In genomic region chr1:98903261-98903660, GRCh38 we compare ENCODE assay signal across 14 cellular contexts.
DNase-seq lines count a peak whose midpoint lies in the region; ATAC-seq, FAIRE-seq and TF ChIP-seq lines count a peak whose summit lies in the region.
"Had no signal": no experiment of that assay in that cellular context is flagged by ENCODE, and none has a peak within 500 bp of the region (broad histone marks: within the 10 kb centered on the region; RNA-seq: fewer than 3 reads in every experiment).

No MANE protein-coding gene starts in this region.

- TF ChIP-seq POLR2A in breast epithelium (IDR thresholded peaks at IDR 0.05), result no peak

- H3K9me3 ChIP-seq in breast epithelium, result no peaks in the 10 kb centered on the region
- H3K9me3 ChIP-seq in astrocyte (ENCODE audit: insufficient read depth, low read depth, low read length), result no peaks in the 10 kb centered on the region
- no peaks in the 10 kb centered on the region for H3K9me3 ChIP-seq in ascending aorta

- H3K4me1 Mint-ChIP-seq in MCF 10A (ENCODE audit: insufficient read depth, unreplicated experiment), result peaks cover 17% of the 10 kb centered on the region
- no peaks in the 10 kb centered on the region for H3K4me1 Mint-ChIP-seq in astrocyte (ENCODE audit: low read depth, unreplicated experiment)
- H3K4me1 Mint-ChIP-seq: activated B cell treated with CpG ODN at 0.5 μM for 24 hours had no signal

- H3K27me3 ChIP-seq in breast epithelium (no peaks in the 10 kb centered on the region), astrocyte (ENCODE audit: insufficient read depth, low read length) (no peaks in the 10 kb centered on the region), ascending aorta (no peaks in the 10 kb centered on the region)

- POLR2A ChIA-PET in MCF 10A (lab: Yijun Ruan, JAX), result interaction anchor here (1.0 to 2.3 kb wide), 2 partner anchors 17 to 88 kb away, joined by 3 to 6 read pairs; no protein-coding TSS in a partner anchor

- no peak overlapping the region for H2AFZ ChIP-seq in astrocyte (ENCODE audit: low read depth, low read length)

- no peaks in the 10 kb centered on the region for H3K36me3 ChIP-seq in breast epithelium
- no peaks in the 10 kb centered on the region for H3K36me3 ChIP-seq in astrocyte (ENCODE audit: insufficient read depth, low read length)
- H3K36me3 ChIP-seq in ascending aorta, result no peaks in the 10 kb centered on the region

- H3K9me3 Mint-ChIP-seq in MCF 10A (ENCODE audit: unreplicated experiment) (no peaks in the 10 kb centered on the region), astrocyte (ENCODE audit: unreplicated experiment) (no peaks in the 10 kb centered on the region)
- H3K9me3 Mint-ChIP-seq: activated B cell treated with CpG ODN at 0.5 μM for 24 hours; activated T-cell treated with anti-CD3 and anti-CD28 coated beads, Interleukin-2, amount 50 U/mL, for 4 hours; stimulated activated naive B cell treated with anti-CD40 and anti-IgM and Interleukin-4, amounts not matched to agents 10 μg/mL and 1 μg/mL and 100 μg/mL, for 72 hours had no signal

- intact Hi-C loops in MCF 10A (cut with micrococcal nuclease), result no loop called here
- intact Hi-C loops in breast epithelium (cut with DNase I; ENCODE audit: low total_unique reads), result no loop called here
- intact Hi-C loops in ascending aorta (cut with DNase I), result no loop called here

- FAIRE-seq in astrocyte (lab: Jason Lieb, UNC), result peak; percentile 55

- H3K79me2 ChIP-seq in astrocyte (ENCODE audit: insufficient read depth, low read length), result no peaks in the 10 kb centered on the region

- no peaks in the 10 kb centered on the region for H4K20me1 ChIP-seq in astrocyte (ENCODE audit: insufficient read depth, low read length)

- H3K27ac ChIP-seq in breast epithelium, result no peak overlapping the region
- peak overlapping the region; percentile 59 for H3K27ac ChIP-seq in astrocyte (ENCODE audit: low read depth, low read length)
- no peak overlapping the region for H3K27ac ChIP-seq in ascending aorta
- H3K27ac ChIP-seq: coronary artery had no signal

- H3K27ac Mint-ChIP-seq in MCF 10A (ENCODE audit: low read depth, unreplicated experiment) (peak overlapping the region; percentile 84), astrocyte (ENCODE audit: unreplicated experiment) (peak overlapping the region; percentile 28)
- H3K27ac Mint-ChIP-seq: activated B cell treated with CpG ODN at 0.5 μM for 24 hours; stimulated activated naive B cell treated with anti-CD40 and anti-IgM and Interleukin-4, amounts not matched to agents 10 μg/mL and 1 μg/mL and 100 μg/mL, for 72 hours had no signal

- no peaks in the 10 kb centered on the region for H3K36me3 Mint-ChIP-seq in MCF 10A (ENCODE audit: insufficient read depth, unreplicated experiment)
- H3K36me3 Mint-ChIP-seq in astrocyte (ENCODE audit: low read depth, unreplicated experiment), result no peaks in the 10 kb centered on the region
- H3K36me3 Mint-ChIP-seq: stimulated activated naive B cell treated with anti-CD40 and anti-IgM and Interleukin-4, amounts not matched to agents 10 μg/mL and 1 μg/mL and 100 μg/mL, for 72 hours had no signal

- H3K27me3 Mint-ChIP-seq in MCF 10A (ENCODE audit: insufficient read depth, unreplicated experiment) (no peaks in the 10 kb centered on the region), astrocyte (ENCODE audit: low read depth, unreplicated experiment) (no peaks in the 10 kb centered on the region)
- H3K27me3 Mint-ChIP-seq: activated B cell treated with CpG ODN at 0.5 μM for 24 hours; stimulated activated naive B cell treated with anti-CD40 and anti-IgM and Interleukin-4, amounts not matched to agents 10 μg/mL and 1 μg/mL and 100 μg/mL, for 72 hours had no signal

- no peak for ATAC-seq in HG03135 (IDR thresholded peaks at IDR 0.05; ENCODE audit: unreplicated experiment)
- no peak for ATAC-seq in GM21390 (IDR thresholded peaks at IDR 0.05; ENCODE audit: unreplicated experiment)
- ATAC-seq: activated T-cell treated with anti-CD3 and anti-CD28 coated beads, Interleukin-2, amount 50 U/mL, for 4 hours; Panc1; stimulated activated naive B cell treated with anti-CD40 and anti-IgM and Interleukin-4, amounts not matched to agents 10 μg/mL and 1 μg/mL and 100 μg/mL, for 72 hours had no signal

- BruUV-seq in MCF 10A (replicated peaks; lab: Mats Ljungman, UMichigan), result no TSS peak

- DNase-seq in MCF 10A (ENCODE audit: unreplicated experiment) (peak; percentile 72), breast epithelium (ENCODE audit: low spot score in 2 of 2) (no peak), astrocyte (ENCODE audit: low read depth) (peak; percentile 78), foreskin melanocyte (peak; percentile 89), ascending aorta (ENCODE audit: low spot score in 2 of 2) (no peak)
- DNase-seq in stimulated activated CD8-positive, alpha-beta memory T cell treated with anti-CD3 and anti-CD28 coated beads, Interleukin-4, amount 100 ng/mL, for 48 hours, result no peak
- DNase-seq: ACHN; activated B cell treated with CpG ODN at 0.5 μM for 24 hours; activated T-cell treated with anti-CD3 and anti-CD28 coated beads, Interleukin-2, amount 50 U/mL, for 4 hours; stimulated activated naive B cell treated with anti-CD40 and anti-IgM and Interleukin-4, amounts not matched to agents 10 μg/mL and 1 μg/mL and 100 μg/mL, for 72 hours had no signal

- CTCF ChIA-PET in MCF 10A (lab: Yijun Ruan, JAX), result interaction anchor here (0.6 to 1.2 kb wide), 3 partner anchors 18 to 806 kb away, joined by 3 read pairs; no protein-coding TSS in a partner anchor

- no peak overlapping the region for H3K4me3 ChIP-seq in breast epithelium
- H3K4me3 ChIP-seq in astrocyte (ENCODE audit: insufficient read depth, low read depth, low read length), result no peak overlapping the region
- H3K4me3 ChIP-seq in ascending aorta, result no peak overlapping the region
- H3K4me3 ChIP-seq: coronary artery had no signal

- peak overlapping the region; percentile 30 for H3K9ac ChIP-seq in astrocyte (ENCODE audit: low read length)

- H3K4me1 ChIP-seq in breast epithelium, result no peaks in the 10 kb centered on the region
- peaks cover 9% of the 10 kb centered on the region for H3K4me1 ChIP-seq in astrocyte (ENCODE audit: insufficient read depth, low read length)
- no peaks in the 10 kb centered on the region for H3K4me1 ChIP-seq in ascending aorta

- H3K4me3 Mint-ChIP-seq in MCF 10A (ENCODE audit: unreplicated experiment) (no peak overlapping the region), astrocyte (ENCODE audit: unreplicated experiment) (no peak overlapping the region)
- H3K4me3 Mint-ChIP-seq: activated B cell treated with CpG ODN at 0.5 μM for 24 hours; activated T-cell treated with anti-CD3 and anti-CD28 coated beads, Interleukin-2, amount 50 U/mL, for 4 hours; stimulated activated naive B cell treated with anti-CD40 and anti-IgM and Interleukin-4, amounts not matched to agents 10 μg/mL and 1 μg/mL and 100 μg/mL, for 72 hours had no signal

- TF ChIP-seq CTCF in MCF 10A (IDR thresholded peaks at IDR 0.05; ENCODE audit: unreplicated experiment) (no peak), breast epithelium (IDR thresholded peaks at IDR 0.05) (no peak), astrocyte (IDR thresholded peaks at IDR 0.05; ENCODE audit: insufficient read depth, low read depth, low read length) (no peak), ascending aorta (IDR thresholded peaks at IDR 0.05) (no peak)

- H3K4me2 ChIP-seq in astrocyte (ENCODE audit: low read length), result peak overlapping the region; percentile 27

Comparison
In these comparisons a context has a peak if more than half of its experiments do, and no peak if none do; other contexts are left out.
1. DNase-seq: peak in MCF 10A (single experiment), astrocyte (single experiment) and foreskin melanocyte (single experiment); none in breast epithelium (0 of 2), ascending aorta (0 of 2) and stimulated activated CD8-positive, alpha-beta memory T cell treated with anti-CD3 and anti-CD28 coated beads, Interleukin-4, amount 100 ng/mL, for 48 hours (single experiment).